Comparison of ENCODE assay signal across 8 cellular contexts in the genomic region with DNA sequence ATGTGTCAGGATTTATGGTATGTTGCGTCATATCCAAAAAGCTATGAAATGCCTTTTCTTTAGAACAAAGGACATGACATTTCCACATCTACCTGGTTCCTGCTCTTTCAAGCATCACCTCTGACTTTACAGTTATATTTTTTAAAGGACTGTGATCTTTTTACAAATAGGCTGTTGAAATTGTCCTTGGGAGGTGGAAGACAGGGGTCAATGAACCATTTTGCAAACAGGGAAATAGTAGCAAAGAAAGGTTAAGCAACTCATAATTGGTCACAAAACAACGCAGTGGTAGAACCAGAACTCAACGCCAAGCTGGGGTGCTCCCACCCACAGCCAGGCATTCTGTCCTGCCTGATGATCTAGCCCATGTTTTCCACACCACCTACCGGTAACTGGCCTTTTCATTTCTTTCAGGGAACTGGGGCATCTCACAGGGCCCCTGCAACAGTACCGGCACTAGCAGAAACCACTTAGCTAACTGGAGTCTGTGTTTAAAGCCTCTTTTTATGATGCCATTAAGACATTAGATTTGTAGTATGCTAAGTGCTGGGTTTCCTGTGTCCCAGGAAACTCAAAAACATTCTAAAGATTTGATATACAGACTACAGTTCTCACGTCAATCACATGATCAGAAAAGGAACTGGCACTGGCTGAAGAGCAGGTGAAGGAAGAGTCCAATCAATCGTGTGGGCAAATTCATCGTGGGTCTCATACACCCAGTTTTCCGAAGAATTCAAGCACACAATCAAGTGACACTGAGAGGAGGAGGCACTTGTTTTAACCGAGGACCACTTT. TPM values are rescaled to one million over a fixed set of nuclear protein-coding genes. Genes with fewer than 3 reads are reported as not detected.
DNase-seq lines count a peak whose midpoint lies in the region; ATAC-seq, FAIRE-seq and TF ChIP-seq lines count a peak whose summit lies in the region.

No MANE protein-coding gene starts in this region.

- no peaks in the 10 kb centered on the region for H3K27me3 Mint-ChIP-seq in IgD-negative memory B cell
- no peaks in the 10 kb centered on the region for H3K27me3 Mint-ChIP-seq in activated T-helper 1 cell treated with anti-CD3 and anti-CD28 coated beads, Interleukin-12 subunit alpha, Interleukin-12 subunit beta, Interleukin-2, Interleukin-4 antibody, amounts not matched to agents 30 ng/mL and 10 ng/mL and 1 ng/mL, durations not matched to agents 14 hours and 24 hours and 36 hours (ENCODE audit: insufficient read depth)

- peak overlapping the region; percentile 78 for H3K4me3 ChIP-seq in BLaER1
- peak overlapping the region in 6 of 12 donors; percentile 4 to 52 (median 12) for H3K4me3 ChIP-seq in heart left ventricle
- H3K4me3 ChIP-seq in small intestine (ENCODE audit: low read depth in 1 of 2, low read length in 2 of 2) = peak overlapping the region in 1 of 2 donors; percentile 41

- no peak for TF ChIP-seq CTCF in heart left ventricle (IDR thresholded peaks at IDR 0.05)

- TF ChIP-seq POLR2A in heart left ventricle (IDR thresholded peaks at IDR 0.05) = no peak

- peaks cover 48 to 64% (median 54%) of the 10 kb centered on the region in 3 donors for H3K4me1 Mint-ChIP-seq in IgD-negative memory B cell
- peaks cover 88% of the 10 kb centered on the region for H3K4me1 Mint-ChIP-seq in activated T-helper 1 cell treated with anti-CD3 and anti-CD28 coated beads, Interleukin-12 subunit alpha, Interleukin-12 subunit beta, Interleukin-2, Interleukin-4 antibody, amounts not matched to agents 30 ng/mL and 10 ng/mL and 1 ng/mL, durations not matched to agents 14 hours and 24 hours and 36 hours (ENCODE audit: low read depth)

- WGBS in heart left ventricle, 4 donors = 45 to 56% (median 49%) methylated on average over 10 of the region's 10 CpGs
- 6 to 23% (median 9%) methylated on average over 10 of the region's 10 CpGs for WGBS in small intestine, 3 donors

- no peak for DNase-seq in activated T-helper 1 cell treated with anti-CD3 and anti-CD28 coated beads, Interleukin-12 subunit alpha, Interleukin-12 subunit beta, Interleukin-2, Interleukin-4 antibody, amounts not matched to agents 30 ng/mL and 10 ng/mL and 1 ng/mL, durations not matched to agents 14 hours and 24 hours and 36 hours (ENCODE audit: low spot score)
- DNase-seq in heart left ventricle = no peak
- DNase-seq in small intestine = peak; percentile 76
- DNase-seq in NCI-H187 treated with DMSO at 0.1 percent for 48 hours (lab: John Stamatoyannopoulos, UW) = no peak
- no peak for DNase-seq in NCI-H1930 (lab: John Stamatoyannopoulos, UW)

- H3K36me3 ChIP-seq in BLaER1 (peaks cover 74% of the 10 kb centered on the region), heart left ventricle (peaks cover 0 to 74% (median 50%) of the 10 kb centered on the region in 9 donors), small intestine (ENCODE audit: control insufficient read depth in 2 of 2, insufficient read depth in 2 of 2, low read length in 2 of 2) (peaks cover 17 to 21% of the 10 kb centered on the region in 2 donors)

- H3K4me2 ChIP-seq in BLaER1 = peak overlapping the region; percentile 93

- intact Hi-C loops in activated T-helper 1 cell treated with anti-CD3 and anti-CD28 coated beads, Interleukin-12 subunit alpha, Interleukin-12 subunit beta, Interleukin-2, Interleukin-4 antibody, amounts not matched to agents 30 ng/mL and 10 ng/mL and 1 ng/mL, durations not matched to agents 14 hours and 24 hours and 36 hours (cut with micrococcal nuclease) = loop anchor here (1.0 to 5.0 kb wide), 8 partner anchors 15 to 618 kb away; no protein-coding TSS in a partner anchor
- intact Hi-C loops in heart left ventricle (cut with DNase I) = loop anchor here (1.0 to 10.0 kb wide), 22 partner anchors 155 to 625 kb away; partner anchors contain the start of gene PFDN4 (in 2 of the 10)

- H3K9me3 Mint-ChIP-seq in IgD-negative memory B cell = no peaks in the 10 kb centered on the region
- H3K9me3 Mint-ChIP-seq in activated T-helper 1 cell treated with anti-CD3 and anti-CD28 coated beads, Interleukin-12 subunit alpha, Interleukin-12 subunit beta, Interleukin-2, Interleukin-4 antibody, amounts not matched to agents 30 ng/mL and 10 ng/mL and 1 ng/mL, durations not matched to agents 14 hours and 24 hours and 36 hours = no peaks in the 10 kb centered on the region

- H4K20me1 ChIP-seq in BLaER1 = peaks cover 73% of the 10 kb centered on the region

- FAIRE-seq in small intestine (lab: Jason Lieb, UNC) = no peak

- H3K27me3 ChIP-seq in BLaER1 (no peaks in the 10 kb centered on the region), heart left ventricle (no peaks in the 10 kb centered on the region), small intestine (ENCODE audit: control insufficient read depth in 2 of 2, insufficient read depth in 2 of 2, low read length in 2 of 2) (no peaks in the 10 kb centered on the region)

- H3K36me3 Mint-ChIP-seq in IgD-negative memory B cell = peaks cover 7% of the 10 kb centered on the region
- peaks cover 64% of the 10 kb centered on the region for H3K36me3 Mint-ChIP-seq in activated T-helper 1 cell treated with anti-CD3 and anti-CD28 coated beads, Interleukin-12 subunit alpha, Interleukin-12 subunit beta, Interleukin-2, Interleukin-4 antibody, amounts not matched to agents 30 ng/mL and 10 ng/mL and 1 ng/mL, durations not matched to agents 14 hours and 24 hours and 36 hours (ENCODE audit: low read depth)

- peaks cover 72% of the 10 kb centered on the region for H3K4me1 ChIP-seq in BLaER1
- peaks cover 0 to 75% (median 42%) of the 10 kb centered on the region in 12 donors for H3K4me1 ChIP-seq in heart left ventricle
- peaks cover 0 to 26% of the 10 kb centered on the region in 2 donors for H3K4me1 ChIP-seq in small intestine (ENCODE audit: control insufficient read depth in 2 of 2, insufficient read depth in 1 of 2, low read depth in 1 of 2, low read length in 1 of 2)

- H3K27ac ChIP-seq in BLaER1 = peak overlapping the region; percentile 92
- H3K27ac ChIP-seq in heart left ventricle = peak overlapping the region in 11 of 12 donors; percentile 10 to 91 (median 52)
- H3K27ac ChIP-seq in small intestine (ENCODE audit: low read depth in 1 of 2, low read length in 1 of 2) = peak overlapping the region; percentile 74 to 86

- peak overlapping the region; percentile 88 to 91 (median 90) for H3K4me3 Mint-ChIP-seq in IgD-negative memory B cell
- H3K4me3 Mint-ChIP-seq in activated T-helper 1 cell treated with anti-CD3 and anti-CD28 coated beads, Interleukin-12 subunit alpha, Interleukin-12 subunit beta, Interleukin-2, Interleukin-4 antibody, amounts not matched to agents 30 ng/mL and 10 ng/mL and 1 ng/mL, durations not matched to agents 14 hours and 24 hours and 36 hours = peak overlapping the region; percentile 83

- ATAC-seq in heart left ventricle = peak in 3 of 4 donors; percentile 11 to 33 (median 25)
- ATAC-seq in GM21786 (IDR thresholded peaks at IDR 0.05; ENCODE audit: unreplicated experiment) = no peak

- peak overlapping the region; percentile 94 for H3K9ac ChIP-seq in BLaER1

- H3K9me3 ChIP-seq in BLaER1 (no peaks in the 10 kb centered on the region), heart left ventricle (no peaks in the 10 kb centered on the region), small intestine (ENCODE audit: control insufficient read depth, low read depth) (no peaks in the 10 kb centered on the region)

- peak overlapping the region; percentile 87 to 96 (median 89) for H3K27ac Mint-ChIP-seq in IgD-negative memory B cell
- H3K27ac Mint-ChIP-seq in activated T-helper 1 cell treated with anti-CD3 and anti-CD28 coated beads, Interleukin-12 subunit alpha, Interleukin-12 subunit beta, Interleukin-2, Interleukin-4 antibody, amounts not matched to agents 30 ng/mL and 10 ng/mL and 1 ng/mL, durations not matched to agents 14 hours and 24 hours and 36 hours = peak overlapping the region; percentile 88

RNA-seq across cellular contexts. Expression of gene ZNF217, which starts 13.9 kb away (rescaled TPM):
- polyA plus RNA-seq in IgD-negative memory B cell (29.9 TPM), heart left ventricle (1 to 10 TPM; 3.7 to 5.0 TPM), small intestine (10 to 100 TPM in 1 of 3 donors, 1 to 10 TPM in 2; 4.1 to 12.0 (median 5.4) TPM)
- 57.5 and 64.5 TPM in 2 replicates for total RNA-seq in activated T-helper 1 cell treated with anti-CD3 and anti-CD28 coated beads, Interleukin-12 subunit alpha, Interleukin-12 subunit beta, Interleukin-2, Interleukin-4 antibody, amounts not matched to agents 30 ng/mL and 10 ng/mL and 1 ng/mL, durations not matched to agents 14 hours and 24 hours and 36 hours
- total RNA-seq in heart left ventricle = 10 to 100 TPM in 2 of 9 donors, 1 to 10 TPM in 7; 5.4 to 24.1 (median 8.6) TPM
